28 cellular contexts compared by ENCODE assay signal in the genomic region with DNA sequence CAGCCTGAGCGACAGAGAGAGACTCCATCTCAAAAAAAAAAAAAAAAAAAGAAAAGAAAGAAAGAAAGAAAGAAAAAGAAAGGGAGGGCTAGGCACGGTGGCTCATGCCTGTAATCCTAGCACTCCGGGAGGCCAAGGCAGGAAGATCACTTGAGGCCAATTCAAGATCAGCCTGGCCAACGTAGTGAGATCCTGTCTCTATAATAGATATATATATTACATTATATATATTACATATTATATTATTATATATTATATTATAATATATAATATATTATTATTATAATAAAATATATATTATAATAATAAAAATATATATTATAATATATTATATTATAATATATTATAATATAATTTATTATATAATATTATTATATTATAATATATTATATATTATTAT.
"Had no signal": no experiment of that assay in that cellular context is flagged by ENCODE, and none has a peak within 500 bp of the region (broad histone marks: within the 10 kb centered on the region; RNA-seq: fewer than 3 reads in every experiment).

No MANE protein-coding gene starts in this region.

- H3K4me3 ChIP-seq: ascending aorta, cardiac muscle cell had no signal

- H3K9me3 ChIP-seq: ascending aorta had no signal

- FAIRE-seq: bronchial epithelial cell had no signal

- DNase-seq: activated CD4-positive, alpha-beta memory T cell treated with anti-CD3 and anti-CD28 coated beads, Interleukin-2, amount 10 ng/mL, durations not matched to agents 7 days and 5 days; activated CD4-positive, alpha-beta T cell treated with anti-CD3 and anti-CD28 coated beads for 1 hour; activated CD4-positive, alpha-beta T cell treated with anti-CD3 and anti-CD28 coated beads for 36 hours; activated CD4-positive, alpha-beta T cell treated with anti-CD3 and anti-CD28 coated beads for 48 hours; activated CD4-positive, alpha-beta T cell treated with anti-CD3 and anti-CD28 coated beads, Interleukin-2, amount 10 ng/mL, durations not matched to agents 7 days and 5 days; activated CD4-positive, alpha-beta T cell treated with anti-CD3 and anti-CD28 coated beads, Interleukin-2, amount 50 U/mL, for 48 hours; activated CD4-positive, CD25-positive, alpha-beta regulatory T cell; activated CD8-positive, alpha-beta memory T cell treated with anti-CD3 and anti-CD28 coated beads for 24 hours; activated CD8-positive, alpha-beta memory T cell treated with anti-CD3 and anti-CD28 coated beads, Interleukin-2, amount 10 ng/mL, durations not matched to agents 7 days and 5 days; activated CD8-positive, alpha-beta memory T cell treated with anti-CD3 and anti-CD28 coated beads, Interleukin-2, amount 50 U/mL, for 48 hours; activated CD8-positive, alpha-beta T cell treated with anti-CD3 and anti-CD28 coated beads, Interleukin-2, amount 10 ng/mL, durations not matched to agents 7 days and 5 days; activated effector memory CD4-positive, alpha-beta T cell treated with Interleukin-2 at 50 U/mL for 16 hours; activated gamma-delta T cell; activated naive CD4-positive, alpha-beta T cell treated with anti-CD3 and anti-CD28 coated beads, Interleukin-2, amount 10 ng/mL, durations not matched to agents 7 days and 5 days; activated naive CD4-positive, alpha-beta T cell treated with Interleukin-2 at 50 U/mL for 16 hours; activated naive CD8-positive, alpha-beta T cell treated with anti-CD3 and anti-CD28 coated beads, Interleukin-2, amount 10 ng/mL, durations not matched to agents 7 days and 5 days; activated naive CD8-positive, alpha-beta T cell treated with anti-CD3 and anti-CD28 coated beads, Interleukin-2, amount 50 U/mL, for 24 hours; activated T-cell treated with anti-CD3 and anti-CD28 coated beads, Interleukin-2, amount 50 U/mL, for 24 hours; activated T-cell treated with anti-CD3 and anti-CD28 coated beads, Interleukin-2, amount 50 U/mL, for 48 hours; amygdala; anterior cingulate cortex; caudate nucleus; cerebellar nuclear complex; T-helper 2 cell; T-helper 9 cell had no signal
